Comparison of ENCODE assay signal across 1 cellular context in genomic region chr11:131037873-131038272, GRCh38.
TF ChIP-seq lines count a peak whose summit lies in the region.

No MANE protein-coding gene starts in this region.

TF ChIP-seq in GM23338, 12 proteins besides CTCF, POLR2A, EP300 and RAD21 (continued from another document):
- TF ChIP-seq ETS1 (IDR thresholded peaks at IDR 0.05) (no peak), REST (IDR thresholded peaks at IDR 0.05; ENCODE audit: unreplicated experiment) (no peak), EZH2 (IDR thresholded peaks at IDR 0.05; ENCODE audit: low read depth, unreplicated experiment) (no peak), ZNF462 (CRISPR knock-in tag; IDR thresholded peaks at IDR 0.05) (no peak), POLR2AphosphoS5 (IDR thresholded peaks at IDR 0.05; ENCODE audit: low read depth) (no peak), STAT1 (IDR thresholded peaks at IDR 0.05; ENCODE audit: unreplicated experiment) (no peak), CREB1 (CRISPR knock-in tag; IDR thresholded peaks at IDR 0.05; ENCODE audit: low read depth) (no peak), JUNB (IDR thresholded peaks at IDR 0.05; ENCODE audit: unreplicated experiment) (no peak), ZNF114 (CRISPR knock-in tag; IDR thresholded peaks at IDR 0.05) (no peak), ZNF331 (CRISPR knock-in tag; IDR thresholded peaks at IDR 0.05; ENCODE audit: low read depth) (no peak)
